Comparison of ENCODE assay signal across 10 cellular contexts in the genomic region with DNA sequence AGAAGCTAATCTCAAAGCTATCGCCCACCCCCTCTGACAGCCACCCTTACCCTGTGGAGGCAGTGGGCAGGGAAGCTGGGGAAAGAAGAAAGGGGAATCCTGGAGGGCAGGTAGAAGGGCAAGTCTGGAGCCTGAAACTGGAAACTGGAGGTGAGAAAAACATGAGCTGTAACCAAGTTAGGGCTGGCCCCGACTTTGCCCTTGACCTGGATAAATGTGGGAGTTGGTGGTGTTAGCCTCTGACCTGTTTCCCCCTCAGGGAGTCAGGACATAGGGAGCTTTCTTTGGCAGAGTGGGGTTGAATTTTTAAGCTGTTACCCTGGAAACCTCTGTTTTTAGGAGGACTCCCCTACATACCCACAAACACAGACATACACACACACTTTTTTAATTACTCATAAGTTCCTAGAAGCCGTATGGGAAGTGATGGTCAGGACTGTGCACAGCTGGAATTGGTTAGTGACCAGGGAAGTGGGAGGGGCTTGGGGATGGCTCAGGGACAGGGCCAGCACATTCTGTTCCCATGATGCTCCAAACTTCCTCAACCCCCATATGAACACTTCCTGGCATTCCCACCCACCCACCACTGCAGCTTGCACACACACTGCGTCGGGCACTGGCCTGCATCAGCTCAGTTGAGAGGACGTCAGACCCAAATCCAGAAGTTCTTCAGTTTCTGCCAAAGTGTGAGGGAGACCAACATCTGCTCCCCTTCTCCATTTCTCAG. TPM values are rescaled to one million over a fixed set of nuclear protein-coding genes. Genes with fewer than 3 reads are reported as not detected.
DNase-seq lines count a peak whose midpoint lies in the region; ATAC-seq, FAIRE-seq and TF ChIP-seq lines count a peak whose summit lies in the region.
"Had no signal": no experiment of that assay in that cellular context is flagged by ENCODE, and none has a peak within 500 bp of the region (broad histone marks: within the 10 kb centered on the region; RNA-seq: fewer than 3 reads in every experiment).

No MANE protein-coding gene starts in this region.

- H3K9ac ChIP-seq in endothelial cell of umbilical vein (replicated peaks; ENCODE audit: extremely low read depth, insufficient read depth, low read length) = peak overlapping the region; percentile 79
- peak overlapping the region; percentile 38 to 57 for H3K9ac ChIP-seq in mucosa of rectum (ENCODE audit: low read depth in 1 of 2, low read length in 2 of 2)

- DNase-seq in Daoy (ENCODE audit: low read depth) (peak; percentile 97), SK-MEL-5 (ENCODE audit: low read depth, low spot score) (peak; percentile 52), endothelial cell of umbilical vein (ENCODE audit: low read depth, low spot score) (peak; percentile 94), NCI-H1105 (lab: John Stamatoyannopoulos, UW) (no peak)
- DNase-seq in CD4-positive, alpha-beta T cell = no peak

- no peak overlapping the region for H3K27ac Mint-ChIP-seq in CD4-positive, alpha-beta T cell

- H3K27me3 Mint-ChIP-seq in CD4-positive, alpha-beta T cell = peaks cover 3% of the 10 kb centered on the region

- TF ChIP-seq CTCF in endothelial cell of umbilical vein (IDR thresholded peaks at IDR 0.05; ENCODE audit: extremely low read depth in 1 of 2, insufficient read depth in 1 of 2, low read depth in 1 of 2, low read length in 2 of 2) = no peak
- no peak for TF ChIP-seq CTCF in CD4-positive, alpha-beta T cell (IDR thresholded peaks at IDR 0.05)

- FAIRE-seq in endothelial cell of umbilical vein (lab: Jason Lieb, UNC) = peak; percentile 100
- FAIRE-seq: frontal cortex had no signal

- dilution Hi-C loops in endothelial cell of umbilical vein (cut with MboI; ENCODE audit: extremely low pct_ligation_motif_present, low sequenced_read_pairs) = no loop called here

- peak; percentile 78 for TF ChIP-seq POLR2A in endothelial cell of umbilical vein (IDR thresholded peaks at IDR 0.05; ENCODE audit: low read depth, low read length)

- in situ Hi-C loops in SK-MEL-5 (cut with HindIII; ENCODE audit: low pct_unique_long_range_greater_than_20kb, low sequenced_read_pairs) = no loop called here

- no peak overlapping the region for H3K4me3 Mint-ChIP-seq in CD4-positive, alpha-beta T cell

- no peaks in the 10 kb centered on the region for H3K36me3 Mint-ChIP-seq in CD4-positive, alpha-beta T cell (ENCODE audit: low read depth)

- peak overlapping the region; percentile 29 for H2AFZ ChIP-seq in endothelial cell of umbilical vein (ENCODE audit: low read depth, low read length)

- H3K9me3 ChIP-seq in endothelial cell of umbilical vein (replicated peaks; ENCODE audit: control insufficient read depth, insufficient read depth, low read length) = no peaks in the 10 kb centered on the region
- H3K9me3 ChIP-seq in mucosa of rectum (ENCODE audit: control insufficient read depth in 2 of 2, low read length in 2 of 2) = no peaks in the 10 kb centered on the region
- H3K9me3 ChIP-seq in CD4-positive, alpha-beta T cell (ENCODE audit: control insufficient read depth, low read length) = no peaks in the 10 kb centered on the region
- H3K9me3 ChIP-seq: HAP-1 had no signal

- no peak for ATAC-seq in CD4-positive, alpha-beta T cell (ENCODE audit: poor library complexity)
- ATAC-seq in HG03469 (IDR thresholded peaks at IDR 0.05; ENCODE audit: unreplicated experiment) = no peak

- H3K9me3 Mint-ChIP-seq in CD4-positive, alpha-beta T cell = no peaks in the 10 kb centered on the region

- no peaks in the 10 kb centered on the region for H3K36me3 ChIP-seq in endothelial cell of umbilical vein (ENCODE audit: control insufficient read depth in 2 of 2, extremely low read depth in 1 of 2, insufficient read depth in 2 of 2, low read length in 2 of 2)
- H3K36me3 ChIP-seq in mucosa of rectum (ENCODE audit: control insufficient read depth in 2 of 2, insufficient read depth in 2 of 2, low read length in 2 of 2) = no peaks in the 10 kb centered on the region
- H3K36me3 ChIP-seq in urinary bladder (ENCODE audit: insufficient read depth) = no peaks in the 10 kb centered on the region
- H3K36me3 ChIP-seq: HAP-1 had no signal

- intact Hi-C loops in endothelial cell of umbilical vein (cut with micrococcal nuclease) = loop anchor here (1.0 kb wide), 2 partner anchors 18 to 80 kb away; a partner anchor contains a TSS
- intact Hi-C loops in CD4-positive, alpha-beta T cell (cut with DNase I, micrococcal nuclease) = no loop called here

- CTCF ChIA-PET in endothelial cell of umbilical vein (lab: Charles Lee) = interaction anchor here (0.8 to 3.8 kb wide), 7 partner anchors 12 to 238 kb away, joined by 3 to 23 read pairs (median 4); a partner anchor contains a TSS
- CTCF ChIA-PET in CD4-positive, alpha-beta T cell (lab: Charles Lee) = interaction anchor here (0.8 to 1.0 kb wide), 2 partner anchors 12 to 79 kb away, joined by 3 to 5 read pairs; no protein-coding TSS in a partner anchor

- H3K27me3 ChIP-seq in endothelial cell of umbilical vein (ENCODE audit: control insufficient read depth in 2 of 2, insufficient read depth in 2 of 2, low read length in 2 of 2) (no peaks in the 10 kb centered on the region), mucosa of rectum (ENCODE audit: control insufficient read depth in 2 of 2, insufficient read depth in 2 of 2, low read length in 2 of 2) (peaks cover 3 to 7% of the 10 kb centered on the region in 2 donors)
- no peaks in the 10 kb centered on the region for H3K27me3 ChIP-seq in CD4-positive, alpha-beta T cell (ENCODE audit: control insufficient read depth, insufficient read depth, low read length)

- H3K9me1 ChIP-seq in endothelial cell of umbilical vein (replicated peaks; ENCODE audit: control insufficient read depth, extremely low read depth, insufficient read depth, low read length) = no peaks in the 10 kb centered on the region

- H4K20me1 ChIP-seq in endothelial cell of umbilical vein (replicated peaks; ENCODE audit: control insufficient read depth, extremely low read depth, insufficient read depth, low read length) = no peaks in the 10 kb centered on the region

- no peaks in the 10 kb centered on the region for H3K4me1 Mint-ChIP-seq in CD4-positive, alpha-beta T cell (ENCODE audit: low read depth)

- peaks cover 17% of the 10 kb centered on the region for H3K4me1 ChIP-seq in endothelial cell of umbilical vein (ENCODE audit: control insufficient read depth, extremely low read depth, insufficient read depth, low read length)
- peaks cover 3 to 5% of the 10 kb centered on the region in 2 donors for H3K4me1 ChIP-seq in mucosa of rectum (ENCODE audit: control insufficient read depth in 2 of 2, insufficient read depth in 2 of 2, low read length in 2 of 2)
- no peaks in the 10 kb centered on the region for H3K4me1 ChIP-seq in urinary bladder (ENCODE audit: insufficient read depth)
- H3K4me1 ChIP-seq: HAP-1 had no signal

- POLR2A ChIA-PET in endothelial cell of umbilical vein (lab: Charles Lee) = interaction anchor here (0.6 to 2.1 kb wide), 6 partner anchors 9 to 79 kb away, joined by 3 to 25 read pairs (median 4); a partner anchor contains a TSS
- POLR2A ChIA-PET in CD4-positive, alpha-beta T cell (lab: Charles Lee) = interaction anchor here (1.0 kb wide), 1 partner anchor 78 kb away, joined by 4 read pairs; no protein-coding TSS in a partner anchor

- peak overlapping the region; percentile 52 for H3K4me2 ChIP-seq in endothelial cell of umbilical vein (ENCODE audit: insufficient read depth, low read length)

- H3K27ac ChIP-seq in endothelial cell of umbilical vein (ENCODE audit: insufficient read depth, low read depth, low read length) = peak overlapping the region; percentile 99
- peak overlapping the region; percentile 87 to 95 for H3K27ac ChIP-seq in mucosa of rectum (ENCODE audit: low read depth in 2 of 2, low read length in 2 of 2)
- H3K27ac ChIP-seq in urinary bladder (ENCODE audit: low read depth) = peak overlapping the region; percentile 92
- H3K27ac ChIP-seq in CD4-positive, alpha-beta T cell (ENCODE audit: low read depth, low read length) = no peak overlapping the region

- 21% methylated on average over 6 of the region's 6 CpGs for WGBS in urinary bladder

- BruUV-seq in endothelial cell of umbilical vein (replicated peaks; lab: Mats Ljungman, UMichigan) = TSS peak; percentile 97

- H3K4me3 ChIP-seq in endothelial cell of umbilical vein (replicated peaks in 1 of 3; ENCODE audit: insufficient read depth in 1 of 3, low read depth in 1 of 3, low read length in 3 of 3) = no peak overlapping the region
- H3K4me3 ChIP-seq in mucosa of rectum (ENCODE audit: low read length in 2 of 2) = no peak overlapping the region
- H3K4me3 ChIP-seq in urinary bladder (ENCODE audit: low read depth, low read length) = no peak overlapping the region
- H3K4me3 ChIP-seq: HAP-1 had no signal

- no peaks in the 10 kb centered on the region for H3K79me2 ChIP-seq in endothelial cell of umbilical vein (ENCODE audit: control insufficient read depth, insufficient read depth, low read length)

RNA-seq across cellular contexts. Expression of a gene that starts 5.0 kb away (rescaled TPM):
- 6.9 and 8.4 TPM in 2 replicates for total RNA-seq in Daoy (2014; rRNA removed; shearing (Covaris generic))
- total RNA-seq in SK-MEL-5 (2014; rRNA removed; shearing (Covaris generic)) = not detected in 2 replicates
- 1.2 TPM in 1 of 2 replicates, not detected in the other for polyA plus RNA-seq in SK-MEL-5 (2015; cell fraction: cytosol; rRNA removed)
- polyA plus RNA-seq in SK-MEL-5 (2015; cell fraction: nucleus; rRNA removed) = not detected in 2 replicates
- total RNA-seq in endothelial cell of umbilical vein (0.31 and 0.78 TPM in 2 replicates), urinary bladder (4.3 TPM)
- polyA plus RNA-seq in endothelial cell of umbilical vein (1.6 and 2.0 TPM in 2 replicates), urinary bladder (21.8 TPM)
- polyA plus RNA-seq in endothelial cell of umbilical vein (2011; cell fraction: cytosol; rRNA removed) = 1.7 and 2.2 TPM in 2 replicates
- 3.2 and 4.1 TPM in 2 replicates for polyA plus RNA-seq in endothelial cell of umbilical vein (2011; cell fraction: nucleus; rRNA removed)
- polyA plus RNA-seq in endothelial cell of umbilical vein (2012) = 2.1 and 3.2 TPM in 2 replicates
- 0.93 and 1.3 TPM in 2 replicates for polyA minus RNA-seq in endothelial cell of umbilical vein
- polyA minus RNA-seq in endothelial cell of umbilical vein (2011; cell fraction: cytosol; rRNA and poly(A)+ RNA removed) = not detected
- 1.2 TPM in 1 of 2 replicates, not detected in the other for polyA minus RNA-seq in endothelial cell of umbilical vein (2011; cell fraction: nucleus; rRNA and poly(A)+ RNA removed)
- total RNA-seq in CD4-positive, alpha-beta T cell = not detected
- total RNA-seq: frontal cortex had no signal

RNA-seq across cellular contexts. Expression of a gene that starts 18.4 kb away (rescaled TPM):
- total RNA-seq in Daoy (2014; rRNA removed; shearing (Covaris generic)) = 44.4 and 54.2 TPM in 2 replicates
- total RNA-seq in SK-MEL-5 (2014; rRNA removed; shearing (Covaris generic)) = 51.4 and 51.9 TPM in 2 replicates
- polyA plus RNA-seq in SK-MEL-5 (2015; cell fraction: cytosol; rRNA removed) = 59.6 and 61.4 TPM in 2 replicates
- polyA plus RNA-seq in SK-MEL-5 (2015; cell fraction: nucleus; rRNA removed) = 19.7 and 27.2 TPM in 2 replicates
- total RNA-seq in endothelial cell of umbilical vein (29.7 and 33.3 TPM in 2 replicates), urinary bladder (24.6 TPM)
- polyA plus RNA-seq in endothelial cell of umbilical vein (15.7 and 16.0 TPM in 2 replicates), urinary bladder (26.2 TPM)
- polyA plus RNA-seq in endothelial cell of umbilical vein (2011; cell fraction: cytosol; rRNA removed) = 14.4 and 15.0 TPM in 2 replicates
- polyA plus RNA-seq in endothelial cell of umbilical vein (2011; cell fraction: nucleus; rRNA removed) = 7.0 and 7.4 TPM in 2 replicates
- 24.0 and 24.1 TPM in 2 replicates for polyA plus RNA-seq in endothelial cell of umbilical vein (2012)
- 11.1 and 19.5 TPM in 2 replicates for polyA minus RNA-seq in endothelial cell of umbilical vein
- 11.3 TPM for polyA minus RNA-seq in endothelial cell of umbilical vein (2011; cell fraction: cytosol; rRNA and poly(A)+ RNA removed)
- 5.2 and 6.0 TPM in 2 replicates for polyA minus RNA-seq in endothelial cell of umbilical vein (2011; cell fraction: nucleus; rRNA and poly(A)+ RNA removed)
- 10 to 100 TPM; 17.8 to 21.0 TPM for total RNA-seq in CD4-positive, alpha-beta T cell

RNA-seq across cellular contexts. Expression of a gene that starts 29.9 kb away (rescaled TPM):
- 36.5 and 44.3 TPM in 2 replicates for total RNA-seq in Daoy (2014; rRNA removed; shearing (Covaris generic))
- total RNA-seq in SK-MEL-5 (2014; rRNA removed; shearing (Covaris generic)) = 51.7 and 52.2 TPM in 2 replicates
- 10.4 and 20.6 TPM in 2 replicates for polyA plus RNA-seq in SK-MEL-5 (2015; cell fraction: cytosol; rRNA removed)
- 7.3 and 14.6 TPM in 2 replicates for polyA plus RNA-seq in SK-MEL-5 (2015; cell fraction: nucleus; rRNA removed)
- total RNA-seq in endothelial cell of umbilical vein = 55.0 and 57.8 TPM in 2 replicates
- 70.4 and 111 TPM in 2 replicates for polyA plus RNA-seq in endothelial cell of umbilical vein
- 60.4 and 65.3 TPM in 2 replicates for polyA plus RNA-seq in endothelial cell of umbilical vein (2011; cell fraction: cytosol; rRNA removed)
- polyA plus RNA-seq in endothelial cell of umbilical vein (2011; cell fraction: nucleus; rRNA removed) = 22.9 and 28.0 TPM in 2 replicates
- polyA plus RNA-seq in endothelial cell of umbilical vein (2012) = 59.2 and 74.3 TPM in 2 replicates
- polyA minus RNA-seq in endothelial cell of umbilical vein = 85.2 and 109 TPM in 2 replicates
- 47.1 TPM for polyA minus RNA-seq in endothelial cell of umbilical vein (2011; cell fraction: cytosol; rRNA and poly(A)+ RNA removed)
- polyA minus RNA-seq in endothelial cell of umbilical vein (2011; cell fraction: nucleus; rRNA and poly(A)+ RNA removed) = 19.0 and 31.2 TPM in 2 replicates
- 8.4 TPM for total RNA-seq in urinary bladder
- polyA plus RNA-seq in urinary bladder = 37.3 TPM
- total RNA-seq in CD4-positive, alpha-beta T cell = 10 to 100 TPM; 13.0 to 14.9 TPM

RNA-seq across cellular contexts. Expression of a gene that starts 30.2 kb away (rescaled TPM):
- 165 and 253 TPM in 2 replicates for total RNA-seq in Daoy (2014; rRNA removed; shearing (Covaris generic))
- total RNA-seq in SK-MEL-5 (2014; rRNA removed; shearing (Covaris generic)) = 60.0 and 69.4 TPM in 2 replicates
- polyA plus RNA-seq in SK-MEL-5 (2015; cell fraction: cytosol; rRNA removed) = 35.6 and 48.6 TPM in 2 replicates
- 17.1 and 21.2 TPM in 2 replicates for polyA plus RNA-seq in SK-MEL-5 (2015; cell fraction: nucleus; rRNA removed)
- total RNA-seq in endothelial cell of umbilical vein = 88.1 and 101 TPM in 2 replicates
- polyA plus RNA-seq in endothelial cell of umbilical vein = 101 and 108 TPM in 2 replicates
- 113 and 114 TPM in 2 replicates for polyA plus RNA-seq in endothelial cell of umbilical vein (2011; cell fraction: cytosol; rRNA removed)
- 57.2 and 74.4 TPM in 2 replicates for polyA plus RNA-seq in endothelial cell of umbilical vein (2011; cell fraction: nucleus; rRNA removed)
- 139 and 163 TPM in 2 replicates for polyA plus RNA-seq in endothelial cell of umbilical vein (2012)
- 45.1 and 56.5 TPM in 2 replicates for polyA minus RNA-seq in endothelial cell of umbilical vein
- 22.4 TPM for polyA minus RNA-seq in endothelial cell of umbilical vein (2011; cell fraction: cytosol; rRNA and poly(A)+ RNA removed)
- polyA minus RNA-seq in endothelial cell of umbilical vein (2011; cell fraction: nucleus; rRNA and poly(A)+ RNA removed) = 25.4 and 37.1 TPM in 2 replicates
- 86.2 TPM for total RNA-seq in urinary bladder
- polyA plus RNA-seq in urinary bladder = 76.0 TPM
- total RNA-seq in CD4-positive, alpha-beta T cell = 10 to 100 TPM; 38.2 to 38.6 TPM

Comparison
In these comparisons a context has a peak if more than half of its experiments do, and no peak if none do; other contexts are left out.
1. DNase-seq: peak in Daoy (single experiment), SK-MEL-5 (single experiment) and endothelial cell of umbilical vein (single experiment); none in CD4-positive, alpha-beta T cell (0 of 10) and NCI-H1105 (single experiment).